Comparison of ENCODE assay signal across 13 cellular contexts in genomic region chr3:183108002-183108449, GRCh38. TPM values are rescaled to one million over a fixed set of nuclear protein-coding genes. Genes with fewer than 3 reads are reported as not detected.
DNase-seq lines count a peak whose midpoint lies in the region; ATAC-seq, FAIRE-seq and TF ChIP-seq lines count a peak whose summit lies in the region.
"Had no signal": no experiment of that assay in that cellular context is flagged by ENCODE, and none has a peak within 500 bp of the region (broad histone marks: within the 10 kb centered on the region; RNA-seq: fewer than 3 reads in every experiment).

No MANE protein-coding gene starts in this region.

- peak overlapping the region; percentile 59 for H3K4me2 ChIP-seq in A549

- TF ChIP-seq EP300 in A549 (IDR thresholded peaks at IDR 0.05): no peak

- FAIRE-seq in A549 (lab: Jason Lieb, UNC): no peak
- FAIRE-seq: kidney, urothelium cell line had no signal

- TF ChIP-seq POLR2A in A549 (IDR thresholded peaks at IDR 0.05; ENCODE audit: low read length): no peak

- POLR2A ChIA-PET in A549 (lab: Yijun Ruan, JAX): interaction anchor here (0.6 kb wide), 1 partner anchor 590 kb away, joined by 6 read pairs; the partner anchor contains the start of gene YEATS2

- DNase-seq in A549 (ENCODE audit: low read depth in 1 of 2, low spot score in 1 of 2) (peak in 1 of 2 experiments; percentile 29), HuH-7 (ENCODE audit: low spot score) (peak; percentile 39), RPMI8226 (peak; percentile 70), kidney glomerular epithelial cell (lab: John Stamatoyannopoulos, UW) (peak; percentile 17), NCI-H2171 (lab: John Stamatoyannopoulos, UW) (no peak), activated T-cell treated with anti-CD3 and anti-CD28 coated beads for 4 hours (no peak)
- DNase-seq in activated T-cell treated with anti-CD3 and anti-CD28 coated beads, Interleukin-2, amount 50 U/mL, for 48 hours: no peak
- DNase-seq: activated CD8-positive, alpha-beta memory T cell treated with anti-CD3 and anti-CD28 coated beads, Interleukin-2, amount 10 ng/mL, durations not matched to agents 7 days and 5 days; esophagus squamous epithelium; kidney; T-helper 17 cell had no signal

- H3K4me1 ChIP-seq in A549: peaks cover 17% of the 10 kb centered on the region

- TF ChIP-seq CTCF in A549 (IDR thresholded peaks at IDR 0.05): no peak

- ATAC-seq in A549: peak; percentile 54 to 78; a peak in 4 of 6 replicates
- no peak for ATAC-seq in GM18870 (IDR thresholded peaks at IDR 0.05; ENCODE audit: unreplicated experiment)
- ATAC-seq: activated CD8-positive, alpha-beta memory T cell treated with anti-CD3 and anti-CD28 coated beads, Interleukin-2, amount 10 ng/mL, durations not matched to agents 7 days and 5 days; T-helper 17 cell had no signal

- no peak for TF ChIP-seq RAD21 in A549 (conservative IDR thresholded peaks at IDR 0.05 in 1 of 2, IDR thresholded peaks at IDR 0.05 in 1 of 2)

- H3K4me3 ChIP-seq in A549: no peak overlapping the region
- H3K4me3 ChIP-seq: esophagus squamous epithelium had no signal

- no peaks in the 10 kb centered on the region for H3K9me3 ChIP-seq in A549
- H3K9me3 ChIP-seq: esophagus squamous epithelium had no signal

- CTCF ChIA-PET in A549 (lab: Yijun Ruan, JAX): interaction anchor here (0.6 to 1.1 kb wide), 2 partner anchors 11 to 56 kb away, joined by 3 to 4 read pairs; no protein-coding TSS in a partner anchor

- H3K27ac ChIP-seq in A549: peak overlapping the region in 1 of 2 experiments; percentile 49; a peak in 1 of 6 replicates
- H3K27ac ChIP-seq: esophagus squamous epithelium had no signal

- WGBS in A549 (ENCODE audit: missing lambda C conversion rate): 5% methylated on average over 2 of the region's 2 CpGs

TF ChIP-seq in A549, 52 proteins besides CTCF, POLR2A, EP300 and RAD21:
- TF ChIP-seq EHF (CRISPR knock-in tag; IDR thresholded peaks at IDR 0.05): no peak
- TF ChIP-seq MAFK (IDR thresholded peaks at IDR 0.05; ENCODE audit: partially characterized antibody): peak; percentile 87

RNA-seq across cellular contexts. Expression of gene MCCC1, which starts 8.7 kb away (rescaled TPM):
- polyA plus RNA-seq in A549 (2011; rRNA removed): 11.3 and 12.4 TPM in 2 replicates
- polyA plus RNA-seq in A549 (2012; cell fraction: cytosol; rRNA removed): 5.0 and 6.0 TPM in 2 replicates
- 4.7 and 5.2 TPM in 2 replicates for polyA plus RNA-seq in A549 (2012; cell fraction: nucleus; rRNA removed)
- 10.3 to 11.9 TPM (median 11.8 TPM) in 3 replicates for polyA plus RNA-seq in A549 (2017; fragmentation: RNase III; extraction: RNeasy Plus Mini Kit Qiagen cat#74134 plus additional on column Dnase treatment)
- 11.0 and 12.0 TPM in 2 replicates for polyA minus RNA-seq in A549 (2011; rRNA and poly(A)+ RNA removed)

RNA-seq across cellular contexts. Expression of gene LAMP3, which starts 54.5 kb away (rescaled TPM):
- polyA plus RNA-seq in A549 (2011; rRNA removed): 0.72 and 0.91 TPM in 2 replicates
- 0.01 TPM in 1 of 2 replicates, not detected in the other for polyA plus RNA-seq in A549 (2012; cell fraction: cytosol; rRNA removed)
- 0.02 TPM in 1 of 2 replicates, not detected in the other for polyA plus RNA-seq in A549 (2012; cell fraction: nucleus; rRNA removed)
- 0.06 to 0.15 TPM (median 0.14 TPM) in 3 replicates for polyA plus RNA-seq in A549 (2017; fragmentation: RNase III; extraction: RNeasy Plus Mini Kit Qiagen cat#74134 plus additional on column Dnase treatment)
- polyA minus RNA-seq in A549 (2011; rRNA and poly(A)+ RNA removed): 0.78 and 0.95 TPM in 2 replicates

Comparison
In these comparisons a context has a peak if more than half of its experiments do, and no peak if none do; other contexts are left out.
1. DNase-seq: peak in HuH-7 (single experiment), RPMI8226 (single experiment) and kidney glomerular epithelial cell (single experiment); none in NCI-H2171 (single experiment), activated T-cell treated with anti-CD3 and anti-CD28 coated beads, Interleukin-2, amount 50 U/mL, for 48 hours (0 of 2) and activated T-cell treated with anti-CD3 and anti-CD28 coated beads for 4 hours (single experiment).